In the genomic region with DNA sequence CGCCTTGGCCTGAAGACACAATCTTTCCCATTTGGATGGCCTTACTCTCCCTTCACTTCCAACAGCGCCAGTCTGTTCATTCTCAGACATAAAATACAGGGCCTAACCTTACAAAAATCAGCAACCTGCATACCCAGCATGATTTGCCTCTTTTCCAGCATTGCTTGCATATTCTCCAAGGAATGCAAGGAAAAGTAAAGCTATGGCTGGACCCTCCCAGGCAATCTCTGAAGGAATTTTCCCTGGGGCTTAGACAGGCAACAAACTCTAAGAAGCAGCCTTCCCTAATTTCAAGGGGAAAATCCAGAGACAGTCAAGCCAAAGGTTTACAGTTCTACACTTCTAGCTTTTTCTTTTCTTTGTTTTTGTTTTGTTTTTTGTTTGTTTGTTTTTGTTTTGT, we compare ENCODE assay signal across 12 cellular contexts.
"Had no signal": no experiment of that assay in that cellular context is flagged by ENCODE, and none has a peak within 500 bp of the region (broad histone marks: within the 10 kb centered on the region; RNA-seq: fewer than 3 reads in every experiment).

No MANE protein-coding gene starts in this region.

- H3K4me1 ChIP-seq: breast epithelium had no signal

- ATAC-seq: activated CD4-positive, CD25-positive, alpha-beta regulatory T cell treated with anti-CD3 and anti-CD28 coated beads, Interleukin-2, amount 50 U/mL, for 24 hours; activated naive CD4-positive, alpha-beta T cell treated with anti-CD3 and anti-CD28 coated beads, Interleukin-2, amount 50 U/mL, for 72 hours; lower lobe of right lung; pancreas had no signal

- H3K27me3 ChIP-seq: breast epithelium, hepatocyte, pancreas, tibial nerve had no signal

- H3K9me3 Mint-ChIP-seq: activated naive CD4-positive, alpha-beta T cell treated with anti-CD3 and anti-CD28 coated beads, Interleukin-2, amount 50 U/mL, for 72 hours; endodermal cell had no signal

- H3K27ac Mint-ChIP-seq: endodermal cell had no signal

- H3K4me3 Mint-ChIP-seq: endodermal cell had no signal

- DNase-seq: activated CD4-positive, alpha-beta T cell treated with anti-CD3 and anti-CD28 coated beads, Interleukin-2, amount 50 U/mL, for 4 hours; anterior cingulate cortex; dermis blood vessel endothelial cell; endodermal cell; lower lobe of right lung; pancreas had no signal

- H3K36me3 ChIP-seq: breast epithelium had no signal

- H3K4me2 ChIP-seq: hepatocyte had no signal

- H3K27ac ChIP-seq: breast epithelium, hepatocyte, lower lobe of right lung, pancreas, skin epidermis, tibial nerve had no signal

- H3K4me3 ChIP-seq: breast epithelium, hepatocyte, lower lobe of right lung, pancreas, skin epidermis, tibial nerve had no signal

- H3K9me3 ChIP-seq: breast epithelium, lower lobe of right lung, pancreas had no signal
